ENCODE assay signal across 17 cellular contexts in genomic region chr1:228185641-228185965, GRCh38. TPM values are rescaled to one million over a fixed set of nuclear protein-coding genes. Genes with fewer than 3 reads are reported as not detected.
A peak's percentile ranks its signal among the peaks of the same experiment; 100 is the strongest.
DNase-seq lines count a peak whose midpoint lies in the region; ATAC-seq and TF ChIP-seq lines count a peak whose summit lies in the region.
"Had no signal": no experiment of that assay in that cellular context is flagged by ENCODE, and none has a peak within 500 bp of the region (broad histone marks: within the 10 kb centered on the region; RNA-seq: fewer than 3 reads in every experiment).

No MANE protein-coding gene starts in this region.

- intact Hi-C loops in natural killer cell (cut with micrococcal nuclease) = no loop called here

- no peaks in the 10 kb centered on the region for H3K4me1 ChIP-seq in suprapubic skin
- H3K4me1 ChIP-seq: parathyroid adenoma, Peyer's patch had no signal

- WGBS in suprapubic skin = 62% methylated on average over 11 of the region's 11 CpGs

- TF ChIP-seq POLR2A in suprapubic skin (IDR thresholded peaks at IDR 0.05) = no peak

- TF ChIP-seq EP300 in suprapubic skin (IDR thresholded peaks at IDR 0.05) = no peak

- H3K27ac ChIP-seq in suprapubic skin = no peak overlapping the region
- H3K27ac ChIP-seq: parathyroid adenoma, WERI-Rb-1 had no signal

- no peaks in the 10 kb centered on the region for H3K27me3 Mint-ChIP-seq in natural killer cell (ENCODE audit: low read depth in 2 of 2)
- H3K27me3 Mint-ChIP-seq in natural killer cell treated with Interleukin-12 subunit alpha and Interleukin-12 subunit beta and Interleukin-15 and Interleukin-18, amount 100 ng/mL, for 72 hours = no peaks in the 10 kb centered on the region
- H3K27me3 Mint-ChIP-seq: activated naive CD8-positive, alpha-beta T cell; IgD-negative memory B cell had no signal

- H3K27ac Mint-ChIP-seq in natural killer cell = peak overlapping the region in 1 of 2 donors; percentile 70
- H3K27ac Mint-ChIP-seq in natural killer cell treated with Interleukin-12 subunit alpha and Interleukin-12 subunit beta and Interleukin-15 and Interleukin-18, amount 100 ng/mL, for 72 hours = no peak overlapping the region
- H3K27ac Mint-ChIP-seq: activated naive CD8-positive, alpha-beta T cell had no signal

- no peak overlapping the region for H3K4me3 Mint-ChIP-seq in natural killer cell
- H3K4me3 Mint-ChIP-seq in natural killer cell treated with Interleukin-12 subunit alpha and Interleukin-12 subunit beta and Interleukin-15 and Interleukin-18, amount 100 ng/mL, for 72 hours = no peak overlapping the region
- H3K4me3 Mint-ChIP-seq: activated naive CD8-positive, alpha-beta T cell; IgD-negative memory B cell had no signal

- H3K9me3 ChIP-seq in suprapubic skin = no peaks in the 10 kb centered on the region

- no peak for DNase-seq in natural killer cell
- DNase-seq in natural killer cell treated with Interleukin-12 subunit alpha and Interleukin-12 subunit beta and Interleukin-15 and Interleukin-18, amount 100 ng/mL, for 72 hours (ENCODE audit: low spot score) = no peak
- peak; percentile 23 to 31 for DNase-seq in activated CD4-positive, alpha-beta T cell treated with anti-CD3 and anti-CD28 coated beads, Interleukin-2, amount 50 U/mL, for 4 hours
- peak; percentile 47 for DNase-seq in effector CD4-positive, alpha-beta T cell
- DNase-seq in suprapubic skin (ENCODE audit: low spot score in 2 of 2) = peak; percentile 18 to 52
- no peak for DNase-seq in NOMO-1 treated with dmso at 0.1 percent for 144 hours (lab: John Stamatoyannopoulos, UW; ENCODE audit: unreplicated experiment)
- DNase-seq: hypothalamus, NCI-H1048, NCI-H82, WERI-Rb-1 had no signal

- no peaks in the 10 kb centered on the region for H3K27me3 ChIP-seq in suprapubic skin
- H3K27me3 ChIP-seq: Peyer's patch had no signal

- TF ChIP-seq CTCF in natural killer cell (IDR thresholded peaks at IDR 0.05) (no peak), suprapubic skin (IDR thresholded peaks at IDR 0.05) (no peak)

- H3K36me3 Mint-ChIP-seq in natural killer cell = no peaks in the 10 kb centered on the region
- no peaks in the 10 kb centered on the region for H3K36me3 Mint-ChIP-seq in natural killer cell treated with Interleukin-12 subunit alpha and Interleukin-12 subunit beta and Interleukin-15 and Interleukin-18, amount 100 ng/mL, for 72 hours
- H3K36me3 Mint-ChIP-seq: activated naive CD8-positive, alpha-beta T cell; IgD-negative memory B cell had no signal

- peaks cover 23 to 31% of the 10 kb centered on the region in 2 donors for H3K4me1 Mint-ChIP-seq in natural killer cell
- peaks cover 4 to 18% of the 10 kb centered on the region in 2 donors for H3K4me1 Mint-ChIP-seq in natural killer cell treated with Interleukin-12 subunit alpha and Interleukin-12 subunit beta and Interleukin-15 and Interleukin-18, amount 100 ng/mL, for 72 hours (ENCODE audit: low read depth in 2 of 2)
- H3K4me1 Mint-ChIP-seq: IgD-negative memory B cell had no signal

- H3K36me3 ChIP-seq in suprapubic skin = peaks cover 4% of the 10 kb centered on the region
- H3K36me3 ChIP-seq: Peyer's patch, WERI-Rb-1 had no signal

- H3K9me3 Mint-ChIP-seq in natural killer cell = no peaks in the 10 kb centered on the region
- no peaks in the 10 kb centered on the region for H3K9me3 Mint-ChIP-seq in natural killer cell treated with Interleukin-12 subunit alpha and Interleukin-12 subunit beta and Interleukin-15 and Interleukin-18, amount 100 ng/mL, for 72 hours

- ATAC-seq in natural killer cell = peak; percentile 73 to 81 (median 75)
- ATAC-seq in natural killer cell treated with Interleukin-12 subunit alpha and Interleukin-12 subunit beta and Interleukin-15 and Interleukin-18, amount 100 ng/mL, for 72 hours = no peak
- ATAC-seq in HG02571 (IDR thresholded peaks at IDR 0.05; ENCODE audit: unreplicated experiment) = no peak
- ATAC-seq in HG02610 (IDR thresholded peaks at IDR 0.05; ENCODE audit: unreplicated experiment) = no peak

- H3K4me3 ChIP-seq in suprapubic skin = no peak overlapping the region
- H3K4me3 ChIP-seq: Peyer's patch, skin epidermis had no signal

RNA-seq across cellular contexts. Expression of gene IBA57, which starts 20.0 kb away (rescaled TPM):
- 10 to 100 TPM; 13.3 to 14.1 (median 13.8) TPM for total RNA-seq in natural killer cell
- 1 to 10 TPM; 6.8 to 7.9 TPM for total RNA-seq in natural killer cell treated with Interleukin-12 subunit alpha and Interleukin-12 subunit beta and Interleukin-15 and Interleukin-18, amount 100 ng/mL, for 72 hours
- 10 to 100 TPM in 2 of 4 donors, 1 to 10 TPM in 2; 9.2 to 22.4 (median 12.4) TPM for total RNA-seq in suprapubic skin

RNA-seq across cellular contexts. Expression of gene OBSCN, which starts 22.2 kb away (rescaled TPM):
- total RNA-seq in natural killer cell = 10 to 100 TPM in 2 of 3 donors, 1 to 10 TPM in 1; 9.6 to 30.0 (median 14.3) TPM
- 10 to 100 TPM in 1 of 2 donors, 1 to 10 TPM in 1; 6.4 to 12.3 TPM for total RNA-seq in natural killer cell treated with Interleukin-12 subunit alpha and Interleukin-12 subunit beta and Interleukin-15 and Interleukin-18, amount 100 ng/mL, for 72 hours
- 10 to 100 TPM; 15.0 to 46.6 (median 34.4) TPM for total RNA-seq in suprapubic skin

RNA-seq across cellular contexts. Expression of gene GJC2, which starts 35.9 kb away (rescaled TPM):
- total RNA-seq in natural killer cell (1 to 10 TPM; 1.0 to 2.2 (median 1.7) TPM), suprapubic skin (1 to 10 TPM; 2.5 to 3.6 (median 3.0) TPM)
- 1 to 10 TPM; 2.1 to 2.2 TPM for total RNA-seq in natural killer cell treated with Interleukin-12 subunit alpha and Interleukin-12 subunit beta and Interleukin-15 and Interleukin-18, amount 100 ng/mL, for 72 hours

RNA-seq across cellular contexts. Expression of gene GUK1, which starts 45.5 kb away (rescaled TPM):
- 100 to 1,000 TPM; 292 to 313 (median 308) TPM for total RNA-seq in natural killer cell
- 100 to 1,000 TPM; 296 to 329 TPM for total RNA-seq in natural killer cell treated with Interleukin-12 subunit alpha and Interleukin-12 subunit beta and Interleukin-15 and Interleukin-18, amount 100 ng/mL, for 72 hours
- 100 to 1,000 TPM; 384 to 510 (median 421) TPM for total RNA-seq in suprapubic skin

Comparison
In these comparisons a context has a peak if more than half of its experiments do, and no peak if none do; other contexts are left out.
1. ATAC-seq: peak in natural killer cell (3 of 3); none in natural killer cell treated with Interleukin-12 subunit alpha and Interleukin-12 subunit beta and Interleukin-15 and Interleukin-18, amount 100 ng/mL, for 72 hours (0 of 2), HG02571 (single experiment) and HG02610 (single experiment).
2. DNase-seq: peak in activated CD4-positive, alpha-beta T cell treated with anti-CD3 and anti-CD28 coated beads, Interleukin-2, amount 50 U/mL, for 4 hours (2 of 2), effector CD4-positive, alpha-beta T cell (single experiment) and suprapubic skin (2 of 2); none in natural killer cell (single experiment), natural killer cell treated with Interleukin-12 subunit alpha and Interleukin-12 subunit beta and Interleukin-15 and Interleukin-18, amount 100 ng/mL, for 72 hours (single experiment) and NOMO-1 treated with dmso at 0.1 percent for 144 hours (single experiment).